ENCODE assay signal across 19 cellular contexts in genomic region chr9:23538604-23539003, GRCh38.
A peak's percentile ranks its signal among the peaks of the same experiment; 100 is the strongest.
DNase-seq lines count a peak whose midpoint lies in the region; ATAC-seq and TF ChIP-seq lines count a peak whose summit lies in the region.
"Had no signal": no experiment of that assay in that cellular context is flagged by ENCODE, and none has a peak within 500 bp of the region (broad histone marks: within the 10 kb centered on the region; RNA-seq: fewer than 3 reads in every experiment).

No MANE protein-coding gene starts in this region.

- H3K9me3 ChIP-seq in T-helper 17 cell (ENCODE audit: control insufficient read depth, low read length, poor library complexity, severe bottlenecking) (no peaks in the 10 kb centered on the region), endodermal cell (ENCODE audit: control insufficient read depth, low read length) (no peaks in the 10 kb centered on the region), neural cell (ENCODE audit: low read length) (no peaks in the 10 kb centered on the region), SK-N-SH (no peaks in the 10 kb centered on the region)

- H2AFZ ChIP-seq in GM23338 (no peak overlapping the region), neural cell (ENCODE audit: low read depth, low read length) (peak overlapping the region; percentile 22), SK-N-SH (ENCODE audit: low read depth) (no peak overlapping the region)
- H2AFZ ChIP-seq: PC-9 had no signal

- no peak overlapping the region for H3K27ac Mint-ChIP-seq in GM23338
- H3K27ac Mint-ChIP-seq in T-helper 17 cell = no peak overlapping the region
- no peak overlapping the region for H3K27ac Mint-ChIP-seq in endodermal cell
- H3K27ac Mint-ChIP-seq in activated T-helper 1 cell treated with anti-CD3 and anti-CD28 coated beads, Interleukin-12 subunit alpha, Interleukin-12 subunit beta, Interleukin-2, Interleukin-4 antibody, amounts not matched to agents 30 ng/mL and 10 ng/mL and 1 ng/mL, durations not matched to agents 14 hours and 24 hours and 36 hours = no peak overlapping the region
- no peak overlapping the region for H3K27ac Mint-ChIP-seq in immature natural killer cell
- H3K27ac Mint-ChIP-seq: B cell, HFFc6 had no signal

- peaks cover 8% of the 10 kb centered on the region for H3K27me3 Mint-ChIP-seq in GM23338 (ENCODE audit: insufficient read depth, low read depth, poor library complexity)
- peaks cover 14% of the 10 kb centered on the region for H3K27me3 Mint-ChIP-seq in T-helper 17 cell
- H3K27me3 Mint-ChIP-seq in endodermal cell (ENCODE audit: insufficient read depth) = peaks cover 19% of the 10 kb centered on the region
- H3K27me3 Mint-ChIP-seq in activated T-helper 1 cell treated with anti-CD3 and anti-CD28 coated beads, Interleukin-12 subunit alpha, Interleukin-12 subunit beta, Interleukin-2, Interleukin-4 antibody, amounts not matched to agents 30 ng/mL and 10 ng/mL and 1 ng/mL, durations not matched to agents 14 hours and 24 hours and 36 hours (ENCODE audit: insufficient read depth) = peaks cover 2% of the 10 kb centered on the region
- H3K27me3 Mint-ChIP-seq in immature natural killer cell (ENCODE audit: low read depth in 3 of 3) = no peaks in the 10 kb centered on the region
- H3K27me3 Mint-ChIP-seq: B cell had no signal

- H3K4me1 Mint-ChIP-seq in GM23338 (peaks cover 30% of the 10 kb centered on the region), T-helper 17 cell (peaks cover 4% of the 10 kb centered on the region), endodermal cell (peaks cover 19% of the 10 kb centered on the region), immature natural killer cell (no peaks in the 10 kb centered on the region)
- no peaks in the 10 kb centered on the region for H3K4me1 Mint-ChIP-seq in activated T-helper 1 cell treated with anti-CD3 and anti-CD28 coated beads, Interleukin-12 subunit alpha, Interleukin-12 subunit beta, Interleukin-2, Interleukin-4 antibody, amounts not matched to agents 30 ng/mL and 10 ng/mL and 1 ng/mL, durations not matched to agents 14 hours and 24 hours and 36 hours (ENCODE audit: low read depth)
- H3K4me1 Mint-ChIP-seq: B cell had no signal

- no peak for TF ChIP-seq RAD21 in neural cell (conservative IDR thresholded peaks at IDR 0.05)
- TF ChIP-seq RAD21 in SK-N-SH (IDR thresholded peaks at IDR 0.05; ENCODE audit: low read length) = no peak

- peaks cover 24% of the 10 kb centered on the region for H3K27me3 ChIP-seq in GM23338 (ENCODE audit: insufficient read depth)
- H3K27me3 ChIP-seq in endodermal cell (ENCODE audit: control insufficient read depth, insufficient read depth, low read length, poor library complexity, severe bottlenecking) = peaks cover 35% of the 10 kb centered on the region
- H3K27me3 ChIP-seq in neural cell (ENCODE audit: insufficient read depth, low read depth, low read length) = no peaks in the 10 kb centered on the region
- no peaks in the 10 kb centered on the region for H3K27me3 ChIP-seq in SK-N-SH (ENCODE audit: insufficient read depth)

- TF ChIP-seq EP300 in neural cell (conservative IDR thresholded peaks at IDR 0.05; ENCODE audit: poor library complexity, severe bottlenecking) = no peak
- no peak for TF ChIP-seq EP300 in SK-N-SH (IDR thresholded peaks at IDR 0.05; ENCODE audit: borderline replicate concordance in 1 of 2, low read depth in 1 of 2, low read length in 1 of 2)

- intact Hi-C loops in activated T-helper 1 cell treated with anti-CD3 and anti-CD28 coated beads, Interleukin-12 subunit alpha, Interleukin-12 subunit beta, Interleukin-2, Interleukin-4 antibody, amounts not matched to agents 30 ng/mL and 10 ng/mL and 1 ng/mL, durations not matched to agents 14 hours and 24 hours and 36 hours (cut with micrococcal nuclease) = no loop called here

- H3K27ac ChIP-seq in GM23338 (ENCODE audit: low read depth) (no peak overlapping the region), endodermal cell (ENCODE audit: low read depth, low read length) (peak overlapping the region; percentile 97), neural cell (ENCODE audit: low read length) (no peak overlapping the region), SK-N-SH (ENCODE audit: low read depth in 2 of 2, low read length in 1 of 2) (no peak overlapping the region)
- H3K27ac ChIP-seq: KMS-11, PC-9, RWPE1 had no signal

- POLR2A ChIA-PET in SK-N-SH (lab: Yijun Ruan, JAX) = interaction anchor here (0.9 kb wide), 1 partner anchor 49 kb away, joined by 3 read pairs; no protein-coding TSS in a partner anchor

- H3K4me1 ChIP-seq in GM23338 (ENCODE audit: insufficient read depth) (peaks cover 8% of the 10 kb centered on the region), endodermal cell (ENCODE audit: control insufficient read depth, insufficient read depth, low read length) (no peaks in the 10 kb centered on the region), SK-N-SH (ENCODE audit: control insufficient read depth in 1 of 2, insufficient read depth in 2 of 2, low read depth in 1 of 2, low read length in 1 of 2) (no peaks in the 10 kb centered on the region)

- DNase-seq in GM23338 (ENCODE audit: low spot score) (no peak), T-helper 17 cell (no peak), endodermal cell (no peak), SK-N-SH (no peak), NCI-H2081 treated with DMSO at 0.1 percent for 48 hours (lab: John Stamatoyannopoulos, UW) (no peak), immature natural killer cell (no peak)
- DNase-seq in activated T-helper 1 cell treated with anti-CD3 and anti-CD28 coated beads, Interleukin-12 subunit alpha, Interleukin-12 subunit beta, Interleukin-2, Interleukin-4 antibody, amounts not matched to agents 30 ng/mL and 10 ng/mL and 1 ng/mL, durations not matched to agents 14 hours and 24 hours and 36 hours (ENCODE audit: low spot score) = no peak
- DNase-seq: DMS 273 treated with DMSO at 0.1 percent for 48 hours, DND-41, HFFc6, NCI-H187, NCI-H2171, NCI-H446 treated with DMSO at 0.1 percent for 48 hours, PC-9, SIG-M5 had no signal

- H3K4me3 Mint-ChIP-seq in GM23338 (no peak overlapping the region), T-helper 17 cell (peak overlapping the region; percentile 4), endodermal cell (no peak overlapping the region), immature natural killer cell (no peak overlapping the region)
- H3K4me3 Mint-ChIP-seq in activated T-helper 1 cell treated with anti-CD3 and anti-CD28 coated beads, Interleukin-12 subunit alpha, Interleukin-12 subunit beta, Interleukin-2, Interleukin-4 antibody, amounts not matched to agents 30 ng/mL and 10 ng/mL and 1 ng/mL, durations not matched to agents 14 hours and 24 hours and 36 hours = no peak overlapping the region
- H3K4me3 Mint-ChIP-seq: B cell, HFFc6 had no signal

- H3K9me3 Mint-ChIP-seq in GM23338 (no peaks in the 10 kb centered on the region), endodermal cell (no peaks in the 10 kb centered on the region), immature natural killer cell (peaks cover 7 to 53% (median 22%) of the 10 kb centered on the region in 6 donors)
- no peaks in the 10 kb centered on the region for H3K9me3 Mint-ChIP-seq in activated T-helper 1 cell treated with anti-CD3 and anti-CD28 coated beads, Interleukin-12 subunit alpha, Interleukin-12 subunit beta, Interleukin-2, Interleukin-4 antibody, amounts not matched to agents 30 ng/mL and 10 ng/mL and 1 ng/mL, durations not matched to agents 14 hours and 24 hours and 36 hours

- H3K4me3 ChIP-seq in GM23338 (no peak overlapping the region), endodermal cell (ENCODE audit: low read length) (no peak overlapping the region), neural cell (ENCODE audit: low read length) (no peak overlapping the region), SK-N-SH (ENCODE audit: low read depth in 2 of 2, low read length in 1 of 2) (no peak overlapping the region)
- H3K4me3 ChIP-seq: PC-9 had no signal

- 58% methylated on average over 1 of the region's 2 CpGs; no CpG with 5 or more reads in 1 of the 2 experiments for WGBS in endodermal cell (ENCODE audit: insufficient coverage in 1 of 2, insufficient read length in 1 of 2), 2 experiments
- 8% methylated on average over 2 of the region's 2 CpGs for WGBS in SK-N-SH (ENCODE audit: low lambda C conversion rate)

- H3K36me3 Mint-ChIP-seq in GM23338 (ENCODE audit: low read depth) (no peaks in the 10 kb centered on the region), T-helper 17 cell (ENCODE audit: low read depth) (no peaks in the 10 kb centered on the region), endodermal cell (ENCODE audit: low read depth) (no peaks in the 10 kb centered on the region), immature natural killer cell (peaks cover 0 to 4% (median 3%) of the 10 kb centered on the region in 3 donors)
- H3K36me3 Mint-ChIP-seq in activated T-helper 1 cell treated with anti-CD3 and anti-CD28 coated beads, Interleukin-12 subunit alpha, Interleukin-12 subunit beta, Interleukin-2, Interleukin-4 antibody, amounts not matched to agents 30 ng/mL and 10 ng/mL and 1 ng/mL, durations not matched to agents 14 hours and 24 hours and 36 hours (ENCODE audit: low read depth) = no peaks in the 10 kb centered on the region

- H4K20me1 ChIP-seq in GM23338 (replicated peaks; ENCODE audit: insufficient read depth) (no peaks in the 10 kb centered on the region), neural cell (ENCODE audit: insufficient read depth) (no peaks in the 10 kb centered on the region), SK-N-SH (ENCODE audit: insufficient read depth) (no peaks in the 10 kb centered on the region)

- H3K9me2 ChIP-seq in GM23338 (ENCODE audit: insufficient read depth) = peaks cover 5% of the 10 kb centered on the region; the same call in 1 of the 2 replicates
- H3K9me2 ChIP-seq in neural cell (ENCODE audit: insufficient read depth, low read length) = no peaks in the 10 kb centered on the region
- H3K9me2 ChIP-seq in SK-N-SH = no peaks in the 10 kb centered on the region

- ATAC-seq in GM23338 (no peak), T-helper 17 cell (no peak)

- no peak overlapping the region for H3K9ac ChIP-seq in endodermal cell (ENCODE audit: extremely low read depth, low read length, poor library complexity, severe bottlenecking)
- H3K9ac ChIP-seq in neural cell (ENCODE audit: low read length) = no peak overlapping the region
- H3K9ac ChIP-seq in SK-N-SH = no peak overlapping the region
- H3K9ac ChIP-seq: KMS-11 had no signal

- H3K4me2 ChIP-seq in GM23338 (0 out of 2 replicates have a peak overlapping the region, but pooled peaks have one; percentile 76), neural cell (ENCODE audit: low read length) (no peak overlapping the region), SK-N-SH (no peak overlapping the region)
- H3K4me2 ChIP-seq: KMS-11, PC-9 had no signal

- CTCF ChIA-PET in SK-N-SH (lab: Yijun Ruan, JAX) = no interaction called here

- TF ChIP-seq CTCF in GM23338 (conservative IDR thresholded peaks at IDR 0.05; ENCODE audit: low read depth in 2 of 2) = no peak
- no peak for TF ChIP-seq CTCF in endodermal cell (conservative IDR thresholded peaks at IDR 0.05)
- no peak for TF ChIP-seq CTCF in neural cell (IDR thresholded peaks at IDR 0.05; ENCODE audit: poor library complexity, severe bottlenecking)
- TF ChIP-seq CTCF in SK-N-SH (IDR thresholded peaks at IDR 0.05) = no peak

- H3K36me3 ChIP-seq in GM23338 (ENCODE audit: insufficient read depth) = no peaks in the 10 kb centered on the region
- H3K36me3 ChIP-seq in endodermal cell (ENCODE audit: control insufficient read depth, insufficient read depth, low read length) = no peaks in the 10 kb centered on the region
- H3K36me3 ChIP-seq in neural cell (ENCODE audit: insufficient read depth, low read length) = no peaks in the 10 kb centered on the region
- H3K36me3 ChIP-seq in SK-N-SH (replicated peaks in 1 of 2; ENCODE audit: control insufficient read depth in 1 of 2, insufficient read depth in 2 of 2, low read length in 1 of 2) = no peaks in the 10 kb centered on the region

- no peaks in the 10 kb centered on the region for H3F3A ChIP-seq in GM23338 (replicated peaks; ENCODE audit: low read depth)
- H3F3A ChIP-seq in neural cell (ENCODE audit: insufficient read depth, low read length, poor library complexity, severe bottlenecking) = peaks cover 14% of the 10 kb centered on the region
- no peaks in the 10 kb centered on the region for H3F3A ChIP-seq in SK-N-SH (replicated peaks; ENCODE audit: insufficient read depth)

- H3K79me2 ChIP-seq in GM23338 (replicated peaks; ENCODE audit: insufficient read depth) (no peaks in the 10 kb centered on the region), neural cell (replicated peaks; ENCODE audit: insufficient read depth, low read length) (no peaks in the 10 kb centered on the region), SK-N-SH (ENCODE audit: insufficient read depth) (no peaks in the 10 kb centered on the region)
